Comparison of ENCODE assay signal across 1 cellular context in the genomic region with DNA sequence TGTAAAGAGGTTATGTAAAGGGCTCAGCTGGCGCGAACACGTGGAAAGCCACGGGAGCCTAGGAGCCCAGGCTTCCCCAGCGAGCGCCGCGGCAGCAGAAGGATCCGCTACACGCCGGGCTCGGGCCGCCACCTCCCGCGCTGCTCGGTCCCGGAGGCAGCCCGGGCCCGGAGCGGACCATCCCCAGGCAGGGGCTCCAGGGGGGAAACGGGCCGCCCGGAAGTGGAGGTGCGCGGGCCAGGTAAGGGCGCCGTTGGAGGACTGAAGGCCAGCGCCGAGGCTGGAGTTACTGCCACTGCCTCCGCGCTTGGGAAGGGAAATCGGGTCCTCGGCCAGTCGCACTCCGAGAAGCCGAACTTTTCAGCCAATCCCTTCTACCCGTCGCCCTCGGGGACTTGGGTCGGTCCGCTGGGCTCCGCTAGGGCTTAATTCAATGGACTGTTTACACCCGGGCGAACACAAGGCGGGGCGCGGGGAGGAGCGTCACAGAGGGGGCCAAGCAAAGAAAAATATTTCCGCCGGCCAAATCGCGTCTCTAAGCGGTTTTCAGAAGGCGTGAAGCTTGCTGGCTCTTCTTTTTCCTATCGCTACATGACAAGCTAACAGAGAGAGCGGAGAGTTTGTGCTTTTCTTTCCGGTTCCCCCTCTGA.
TF ChIP-seq lines count a peak whose summit lies in the region.

No MANE protein-coding gene starts in this region.

TF ChIP-seq in HEK293, 187 proteins besides CTCF, POLR2A, EP300 and RAD21 (continued from another document and continues in another):
- TF ChIP-seq, protein P1, sequence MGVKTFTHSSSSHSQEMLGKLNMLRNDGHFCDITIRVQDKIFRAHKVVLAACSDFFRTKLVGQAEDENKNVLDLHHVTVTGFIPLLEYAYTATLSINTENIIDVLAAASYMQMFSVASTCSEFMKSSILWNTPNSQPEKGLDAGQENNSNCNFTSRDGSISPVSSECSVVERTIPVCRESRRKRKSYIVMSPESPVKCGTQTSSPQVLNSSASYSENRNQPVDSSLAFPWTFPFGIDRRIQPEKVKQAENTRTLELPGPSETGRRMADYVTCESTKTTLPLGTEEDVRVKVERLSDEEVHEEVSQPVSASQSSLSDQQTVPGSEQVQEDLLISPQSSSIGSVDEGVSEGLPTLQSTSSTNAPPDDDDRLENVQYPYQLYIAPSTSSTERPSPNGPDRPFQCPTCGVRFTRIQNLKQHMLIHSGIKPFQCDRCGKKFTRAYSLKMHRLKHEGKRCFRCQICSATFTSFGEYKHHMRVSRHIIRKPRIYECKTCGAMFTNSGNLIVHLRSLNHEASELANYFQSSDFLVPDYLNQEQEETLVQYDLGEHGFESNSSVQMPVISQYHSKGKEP (tag by site-specific recombination; IDR thresholded peaks at IDR 0.05), result no peak
- TF ChIP-seq, protein P2, sequence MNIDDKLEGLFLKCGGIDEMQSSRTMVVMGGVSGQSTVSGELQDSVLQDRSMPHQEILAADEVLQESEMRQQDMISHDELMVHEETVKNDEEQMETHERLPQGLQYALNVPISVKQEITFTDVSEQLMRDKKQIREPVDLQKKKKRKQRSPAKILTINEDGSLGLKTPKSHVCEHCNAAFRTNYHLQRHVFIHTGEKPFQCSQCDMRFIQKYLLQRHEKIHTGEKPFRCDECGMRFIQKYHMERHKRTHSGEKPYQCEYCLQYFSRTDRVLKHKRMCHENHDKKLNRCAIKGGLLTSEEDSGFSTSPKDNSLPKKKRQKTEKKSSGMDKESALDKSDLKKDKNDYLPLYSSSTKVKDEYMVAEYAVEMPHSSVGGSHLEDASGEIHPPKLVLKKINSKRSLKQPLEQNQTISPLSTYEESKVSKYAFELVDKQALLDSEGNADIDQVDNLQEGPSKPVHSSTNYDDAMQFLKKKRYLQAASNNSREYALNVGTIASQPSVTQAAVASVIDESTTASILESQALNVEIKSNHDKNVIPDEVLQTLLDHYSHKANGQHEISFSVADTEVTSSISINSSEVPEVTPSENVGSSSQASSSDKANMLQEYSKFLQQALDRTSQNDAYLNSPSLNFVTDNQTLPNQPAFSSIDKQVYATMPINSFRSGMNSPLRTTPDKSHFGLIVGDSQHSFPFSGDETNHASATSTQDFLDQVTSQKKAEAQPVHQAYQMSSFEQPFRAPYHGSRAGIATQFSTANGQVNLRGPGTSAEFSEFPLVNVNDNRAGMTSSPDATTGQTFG (tag by site-specific recombination; IDR thresholded peaks at IDR 0.05; ENCODE audit: borderline replicate concordance), result no peak; the same call in 1 of the 2 replicates
- TF ChIP-seq ZNF155 (tag by site-specific recombination; IDR thresholded peaks at IDR 0.05) (no peak), ZNF768 (tag by site-specific recombination; IDR thresholded peaks at IDR 0.05) (no peak), ZFP3 (tag by site-specific recombination; IDR thresholded peaks at IDR 0.05; ENCODE audit: low read depth) (no peak), FEZF1 (tag by site-specific recombination; IDR thresholded peaks at IDR 0.05) (no peak; the same call in 1 of the 2 replicates), SP3 (tag by site-specific recombination; IDR thresholded peaks at IDR 0.05) (peak; percentile 78), ZNF626 (tag by site-specific recombination; IDR thresholded peaks at IDR 0.05) (no peak), ZNF561 (tag by site-specific recombination; IDR thresholded peaks at IDR 0.05; ENCODE audit: borderline replicate concordance) (no peak; the same call in none of the 2 replicates), YY2 (tag by site-specific recombination; IDR thresholded peaks at IDR 0.05) (0 out of 2 replicates have a peak, but pooled peaks have one; percentile 13), ZNF623 (tag by site-specific recombination; IDR thresholded peaks at IDR 0.05) (no peak), SALL2 (tag by site-specific recombination; IDR thresholded peaks at IDR 0.05; ENCODE audit: borderline replicate concordance) (no peak), ZNF335 (tag by site-specific recombination; conservative IDR thresholded peaks at IDR 0.05) (peak; percentile 26; the same call in 1 of the 2 replicates), ZNF677 (tag by site-specific recombination; IDR thresholded peaks at IDR 0.05) (no peak), ZNF366 (tag by site-specific recombination; conservative IDR thresholded peaks at IDR 0.05) (no peak), EGR2 (tag by site-specific recombination; IDR thresholded peaks at IDR 0.05; ENCODE audit: low read depth) (no peak), ZNF544 (tag by site-specific recombination; IDR thresholded peaks at IDR 0.05) (no peak), ZSCAN30 (tag by site-specific recombination; IDR thresholded peaks at IDR 0.05) (peak; percentile 25; the same call in 1 of the 2 replicates), TRIM28 (IDR thresholded peaks at IDR 0.05; ENCODE audit: borderline replicate concordance, low read length) (peak; percentile 44; the same call in 1 of the 2 replicates), ZNF701 (tag by site-specific recombination; IDR thresholded peaks at IDR 0.05) (no peak), ZNF274 (IDR thresholded peaks at IDR 0.05; ENCODE audit: low read length) (no peak), ZNF274 (tag by site-specific recombination; IDR thresholded peaks at IDR 0.05; ENCODE audit: borderline replicate concordance) (no peak), ZNF785 (tag by site-specific recombination; IDR thresholded peaks at IDR 0.05) (no peak), RBAK (tag by site-specific recombination; IDR thresholded peaks at IDR 0.05) (no peak), ZNF529 (tag by site-specific recombination; IDR thresholded peaks at IDR 0.05; ENCODE audit: insufficient replicate concordance) (no peak)
- TF ChIP-seq, protein P3, sequence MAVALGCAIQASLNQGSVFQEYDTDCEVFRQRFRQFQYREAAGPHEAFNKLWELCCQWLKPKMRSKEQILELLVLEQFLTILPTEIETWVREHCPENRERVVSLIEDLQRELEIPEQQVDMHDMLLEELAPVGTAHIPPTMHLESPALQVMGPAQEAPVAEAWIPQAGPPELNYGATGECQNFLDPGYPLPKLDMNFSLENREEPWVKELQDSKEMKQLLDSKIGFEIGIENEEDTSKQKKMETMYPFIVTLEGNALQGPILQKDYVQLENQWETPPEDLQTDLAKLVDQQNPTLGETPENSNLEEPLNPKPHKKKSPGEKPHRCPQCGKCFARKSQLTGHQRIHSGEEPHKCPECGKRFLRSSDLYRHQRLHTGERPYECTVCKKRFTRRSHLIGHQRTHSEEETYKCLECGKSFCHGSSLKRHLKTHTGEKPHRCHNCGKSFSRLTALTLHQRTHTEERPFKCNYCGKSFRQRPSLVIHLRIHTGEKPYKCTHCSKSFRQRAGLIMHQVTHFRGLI (tag by site-specific recombination; IDR thresholded peaks at IDR 0.05), result no peak; the same call in 1 of the 2 replicates
- TF ChIP-seq, protein P4, sequence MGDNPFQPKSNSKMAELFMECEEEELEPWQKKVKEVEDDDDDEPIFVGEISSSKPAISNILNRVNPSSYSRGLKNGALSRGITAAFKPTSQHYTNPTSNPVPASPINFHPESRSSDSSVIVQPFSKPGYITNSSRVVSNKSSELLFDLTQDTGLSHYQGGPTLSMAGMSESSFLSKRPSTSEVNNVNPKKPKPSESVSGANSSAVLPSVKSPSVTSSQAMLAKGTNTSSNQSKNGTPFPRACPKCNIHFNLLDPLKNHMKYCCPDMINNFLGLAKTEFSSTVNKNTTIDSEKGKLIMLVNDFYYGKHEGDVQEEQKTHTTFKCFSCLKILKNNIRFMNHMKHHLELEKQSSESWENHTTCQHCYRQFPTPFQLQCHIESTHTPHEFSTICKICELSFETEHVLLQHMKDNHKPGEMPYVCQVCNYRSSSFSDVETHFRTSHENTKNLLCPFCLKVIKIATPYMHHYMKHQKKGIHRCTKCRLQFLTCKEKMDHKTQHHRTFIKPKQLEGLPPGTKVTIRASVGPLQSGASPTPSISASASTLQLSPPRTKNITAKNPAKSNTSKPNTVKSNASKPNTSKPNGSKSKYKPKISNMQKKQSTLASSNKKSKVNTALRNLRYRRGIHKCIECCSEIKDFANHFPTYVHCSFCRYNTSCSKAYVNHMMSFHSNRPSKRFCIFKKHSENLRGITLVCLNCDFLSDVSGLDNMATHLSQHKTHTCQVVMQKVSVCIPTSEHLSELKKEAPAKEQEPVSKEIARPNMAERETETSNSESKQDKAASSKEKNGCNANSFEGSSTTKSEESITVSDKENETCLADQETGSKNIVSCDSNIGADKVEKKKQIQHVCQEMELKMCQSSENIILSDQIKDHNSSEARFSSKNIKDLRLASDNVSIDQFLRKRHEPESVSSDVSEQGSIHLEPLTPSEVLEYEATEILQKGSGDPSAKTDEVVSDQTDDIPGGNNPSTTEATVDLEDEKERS (tag by site-specific recombination; IDR thresholded peaks at IDR 0.05), result no peak
- TF ChIP-seq, protein P5, sequence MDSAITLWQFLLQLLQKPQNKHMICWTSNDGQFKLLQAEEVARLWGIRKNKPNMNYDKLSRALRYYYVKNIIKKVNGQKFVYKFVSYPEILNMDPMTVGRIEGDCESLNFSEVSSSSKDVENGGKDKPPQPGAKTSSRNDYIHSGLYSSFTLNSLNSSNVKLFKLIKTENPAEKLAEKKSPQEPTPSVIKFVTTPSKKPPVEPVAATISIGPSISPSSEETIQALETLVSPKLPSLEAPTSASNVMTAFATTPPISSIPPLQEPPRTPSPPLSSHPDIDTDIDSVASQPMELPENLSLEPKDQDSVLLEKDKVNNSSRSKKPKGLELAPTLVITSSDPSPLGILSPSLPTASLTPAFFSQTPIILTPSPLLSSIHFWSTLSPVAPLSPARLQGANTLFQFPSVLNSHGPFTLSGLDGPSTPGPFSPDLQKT (IDR thresholded peaks at IDR 0.05; ENCODE audit: borderline replicate concordance, low read depth, low read length), result peak; percentile 80
- TF ChIP-seq, protein P6, sequence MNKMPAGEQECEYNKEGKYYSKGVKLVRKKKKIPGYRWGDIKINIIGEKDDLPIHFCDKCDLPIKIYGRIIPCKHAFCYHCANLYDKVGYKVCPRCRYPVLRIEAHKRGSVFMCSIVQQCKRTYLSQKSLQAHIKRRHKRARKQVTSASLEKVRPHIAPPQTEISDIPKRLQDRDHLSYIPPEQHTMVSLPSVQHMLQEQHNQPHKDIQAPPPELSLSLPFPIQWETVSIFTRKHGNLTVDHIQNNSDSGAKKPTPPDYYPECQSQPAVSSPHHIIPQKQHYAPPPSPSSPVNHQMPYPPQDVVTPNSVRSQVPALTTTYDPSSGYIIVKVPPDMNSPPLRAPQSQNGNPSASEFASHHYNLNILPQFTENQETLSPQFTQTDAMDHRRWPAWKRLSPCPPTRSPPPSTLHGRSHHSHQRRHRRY (tag by site-specific recombination; IDR thresholded peaks at IDR 0.05), result no peak
- TF ChIP-seq, protein P7, sequence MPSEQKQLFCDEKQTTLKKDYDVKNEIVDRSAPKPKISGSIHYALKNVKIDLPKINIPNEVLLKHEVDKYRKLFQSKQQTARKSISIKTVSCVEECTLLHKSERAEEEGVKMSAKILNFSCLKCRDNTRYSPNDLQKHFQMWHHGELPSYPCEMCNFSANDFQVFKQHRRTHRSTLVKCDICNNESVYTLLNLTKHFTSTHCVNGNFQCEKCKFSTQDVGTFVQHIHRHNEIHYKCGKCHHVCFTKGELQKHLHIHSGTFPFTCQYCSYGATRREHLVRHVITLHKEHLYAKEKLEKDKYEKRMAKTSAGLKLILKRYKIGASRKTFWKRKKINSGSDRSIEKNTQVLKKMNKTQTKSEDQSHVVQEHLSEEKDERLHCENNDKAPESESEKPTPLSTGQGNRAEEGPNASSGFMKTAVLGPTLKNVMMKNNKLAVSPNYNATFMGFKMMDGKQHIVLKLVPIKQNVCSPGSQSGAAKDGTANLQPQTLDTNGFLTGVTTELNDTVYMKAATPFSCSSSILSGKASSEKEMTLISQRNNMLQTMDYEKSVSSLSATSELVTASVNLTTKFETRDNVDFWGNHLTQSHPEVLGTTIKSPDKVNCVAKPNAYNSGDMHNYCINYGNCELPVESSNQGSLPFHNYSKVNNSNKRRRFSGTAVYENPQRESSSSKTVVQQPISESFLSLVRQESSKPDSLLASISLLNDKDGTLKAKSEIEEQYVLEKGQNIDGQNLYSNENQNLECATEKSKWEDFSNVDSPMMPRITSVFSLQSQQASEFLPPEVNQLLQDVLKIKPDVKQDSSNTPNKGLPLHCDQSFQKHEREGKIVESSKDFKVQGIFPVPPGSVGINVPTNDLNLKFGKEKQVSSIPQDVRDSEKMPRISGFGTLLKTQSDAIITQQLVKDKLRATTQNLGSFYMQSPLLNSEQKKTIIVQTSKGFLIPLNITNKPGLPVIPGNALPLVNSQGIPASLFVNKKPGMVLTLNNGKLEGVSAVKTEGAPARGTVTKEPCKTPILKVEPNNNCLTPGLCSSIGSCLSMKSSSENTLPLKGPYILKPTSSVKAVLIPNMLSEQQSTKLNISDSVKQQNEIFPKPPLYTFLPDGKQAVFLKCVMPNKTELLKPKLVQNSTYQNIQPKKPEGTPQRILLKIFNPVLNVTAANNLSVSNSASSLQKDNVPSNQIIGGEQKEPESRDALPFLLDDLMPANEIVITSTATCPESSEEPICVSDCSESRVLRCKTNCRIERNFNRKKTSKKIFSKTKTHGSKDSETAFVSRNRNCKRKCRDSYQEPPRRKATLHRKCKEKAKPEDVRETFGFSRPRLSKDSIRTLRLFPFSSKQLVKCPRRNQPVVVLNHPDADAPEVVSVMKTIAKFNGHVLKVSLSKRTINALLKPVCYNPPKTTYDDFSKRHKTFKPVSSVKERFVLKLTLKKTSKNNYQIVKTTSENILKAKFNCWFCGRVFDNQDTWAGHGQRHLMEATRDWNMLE (tag by site-specific recombination; conservative IDR thresholded peaks at IDR 0.05; ENCODE audit: low read depth), result no peak; the same call in 1 of the 2 replicates
- TF ChIP-seq, protein P8, sequence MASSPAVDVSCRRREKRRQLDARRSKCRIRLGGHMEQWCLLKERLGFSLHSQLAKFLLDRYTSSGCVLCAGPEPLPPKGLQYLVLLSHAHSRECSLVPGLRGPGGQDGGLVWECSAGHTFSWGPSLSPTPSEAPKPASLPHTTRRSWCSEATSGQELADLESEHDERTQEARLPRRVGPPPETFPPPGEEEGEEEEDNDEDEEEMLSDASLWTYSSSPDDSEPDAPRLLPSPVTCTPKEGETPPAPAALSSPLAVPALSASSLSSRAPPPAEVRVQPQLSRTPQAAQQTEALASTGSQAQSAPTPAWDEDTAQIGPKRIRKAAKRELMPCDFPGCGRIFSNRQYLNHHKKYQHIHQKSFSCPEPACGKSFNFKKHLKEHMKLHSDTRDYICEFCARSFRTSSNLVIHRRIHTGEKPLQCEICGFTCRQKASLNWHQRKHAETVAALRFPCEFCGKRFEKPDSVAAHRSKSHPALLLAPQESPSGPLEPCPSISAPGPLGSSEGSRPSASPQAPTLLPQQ (tag by site-specific recombination; IDR thresholded peaks at IDR 0.05), result no peak; the same call in none of the 2 replicates
